1 cellular context compared by ENCODE assay signal in genomic region chr19:47095707-47096704, GRCh38.
TF ChIP-seq lines count a peak whose summit lies in the region.

No MANE protein-coding gene starts in this region.

TF ChIP-seq in K562, 482 proteins besides CTCF, POLR2A, EP300 and RAD21 (continued from another document):
- TF ChIP-seq ZNF165 (CRISPR knock-in tag; IDR thresholded peaks at IDR 0.05; ENCODE audit: borderline replicate concordance) (no peak), ZNF212 (CRISPR knock-in tag; IDR thresholded peaks at IDR 0.05) (no peak), ZNF740 (CRISPR knock-in tag; IDR thresholded peaks at IDR 0.05) (0 out of 2 replicates have a peak, but pooled peaks have one; percentile 32), ZNF740 (tag; IDR thresholded peaks at IDR 0.05) (no peak), REST (CRISPR knock-in tag; IDR thresholded peaks at IDR 0.05; ENCODE audit: low read depth) (no peak), EP400 (IDR thresholded peaks at IDR 0.05) (no peak), E2F4 (CRISPR knock-in tag; IDR thresholded peaks at IDR 0.05; ENCODE audit: low read depth) (no peak), RBM14 (IDR thresholded peaks at IDR 0.05; ENCODE audit: borderline replicate concordance, insufficient read depth, low read depth, low read length) (no peak), RBM34 (IDR thresholded peaks at IDR 0.05; ENCODE audit: borderline replicate concordance, insufficient read depth, low read length) (no peak), RUNX1 (IDR thresholded peaks at IDR 0.05; ENCODE audit: low read depth) (no peak), MYC (IDR thresholded peaks at IDR 0.05; ENCODE audit: low read depth, low read length) (no peak), MYC (CRISPR knock-in tag; IDR thresholded peaks at IDR 0.05; ENCODE audit: borderline replicate concordance, low read depth) (no peak), ZNF3 (CRISPR knock-in tag; IDR thresholded peaks at IDR 0.05) (no peak), NKRF (IDR thresholded peaks at IDR 0.05; ENCODE audit: borderline replicate concordance) (no peak), ARID1B (IDR thresholded peaks at IDR 0.05) (no peak), NR0B1 (IDR thresholded peaks at IDR 0.05; ENCODE audit: partially characterized antibody) (no peak), POLR2AphosphoS2 (IDR thresholded peaks at IDR 0.05; ENCODE audit: low read length) (no peak), ELF4 (CRISPR knock-in tag; IDR thresholded peaks at IDR 0.05) (no peak), KDM5B (IDR thresholded peaks at IDR 0.05; ENCODE audit: insufficient replicate concordance, low read depth, low read length) (no peak), ZBTB33 (CRISPR knock-in tag; IDR thresholded peaks at IDR 0.05) (peak; percentile 39; the same call in 1 of the 2 replicates), ZNF561 (CRISPR knock-in tag; conservative IDR thresholded peaks at IDR 0.05) (no peak)
